In the genomic region with DNA sequence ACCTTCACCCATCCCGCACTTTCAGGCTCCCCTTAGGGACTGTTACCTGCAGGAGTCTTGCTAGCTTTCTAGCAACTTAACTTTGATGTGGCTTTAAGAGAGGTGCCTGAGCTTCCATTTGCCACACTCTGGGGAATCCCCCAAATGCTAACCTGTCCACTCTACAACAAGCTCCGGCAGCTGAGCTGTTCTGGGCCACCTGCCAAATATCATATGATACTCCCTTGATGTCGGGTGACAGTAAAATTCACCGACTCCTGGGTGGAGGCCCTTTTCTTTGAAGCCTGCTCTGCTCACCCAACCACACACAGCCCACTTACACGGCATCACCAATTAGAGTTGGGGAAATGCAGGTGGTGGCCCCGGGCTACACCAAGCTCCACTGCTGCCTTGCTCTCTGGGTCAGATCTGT, we compare ENCODE assay signal across 1 cellular context.
TF ChIP-seq lines count a peak whose summit lies in the region.

No MANE protein-coding gene starts in this region.

TF ChIP-seq in HepG2, 621 proteins besides CTCF, POLR2A, EP300 and RAD21 (continued from another document):
- TF ChIP-seq, protein P1, sequence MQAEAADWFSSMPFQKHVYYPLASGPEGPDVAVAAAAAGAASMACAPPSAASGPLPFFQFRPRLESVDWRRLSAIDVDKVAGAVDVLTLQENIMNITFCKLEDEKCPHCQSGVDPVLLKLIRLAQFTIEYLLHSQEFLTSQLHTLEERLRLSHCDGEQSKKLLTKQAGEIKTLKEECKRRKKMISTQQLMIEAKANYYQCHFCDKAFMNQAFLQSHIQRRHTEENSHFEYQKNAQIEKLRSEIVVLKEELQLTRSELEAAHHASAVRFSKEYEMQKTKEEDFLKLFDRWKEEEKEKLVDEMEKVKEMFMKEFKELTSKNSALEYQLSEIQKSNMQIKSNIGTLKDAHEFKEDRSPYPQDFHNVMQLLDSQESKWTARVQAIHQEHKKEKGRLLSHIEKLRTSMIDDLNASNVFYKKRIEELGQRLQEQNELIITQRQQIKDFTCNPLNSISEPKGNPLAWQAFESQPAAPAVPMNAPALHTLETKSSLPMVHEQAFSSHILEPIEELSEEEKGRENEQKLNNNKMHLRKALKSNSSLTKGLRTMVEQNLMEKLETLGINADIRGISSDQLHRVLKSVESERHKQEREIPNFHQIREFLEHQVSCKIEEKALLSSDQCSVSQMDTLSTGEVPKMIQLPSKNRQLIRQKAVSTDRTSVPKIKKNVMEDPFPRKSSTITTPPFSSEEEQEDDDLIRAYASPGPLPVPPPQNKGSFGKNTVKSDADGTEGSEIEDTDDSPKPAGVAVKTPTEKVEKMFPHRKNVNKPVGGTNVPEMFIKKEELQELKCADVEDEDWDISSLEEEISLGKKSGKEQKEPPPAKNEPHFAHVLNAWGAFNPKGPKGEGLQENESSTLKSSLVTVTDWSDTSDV (CRISPR knock-in tag; IDR thresholded peaks at IDR 0.05): no peak
- TF ChIP-seq ZNF225 (CRISPR knock-in tag; IDR thresholded peaks at IDR 0.05) (no peak), FOXK1 (CRISPR knock-in tag; IDR thresholded peaks at IDR 0.05; ENCODE audit: borderline replicate concordance, low read depth) (no peak), ZFX (CRISPR knock-in tag; IDR thresholded peaks at IDR 0.05; ENCODE audit: low read depth) (no peak), NFKB2 (CRISPR knock-in tag; IDR thresholded peaks at IDR 0.05; ENCODE audit: borderline replicate concordance) (no peak), ZBTB21 (CRISPR knock-in tag; IDR thresholded peaks at IDR 0.05) (no peak), ZNF207 (IDR thresholded peaks at IDR 0.05; ENCODE audit: borderline replicate concordance) (no peak), SOX13 (IDR thresholded peaks at IDR 0.05) (no peak), SOX13 (CRISPR knock-in tag; conservative IDR thresholded peaks at IDR 0.05 in 1 of 2, IDR thresholded peaks at IDR 0.05 in 1 of 2) (no peak), NCOR1 (IDR thresholded peaks at IDR 0.05; ENCODE audit: borderline replicate concordance, low read length) (no peak), ZNF44 (CRISPR knock-in tag; IDR thresholded peaks at IDR 0.05) (no peak), GATAD2A (CRISPR knock-in tag; IDR thresholded peaks at IDR 0.05) (no peak), XBP1 (CRISPR knock-in tag; IDR thresholded peaks at IDR 0.05) (no peak), ZNF550 (CRISPR knock-in tag; IDR thresholded peaks at IDR 0.05; ENCODE audit: borderline replicate concordance) (no peak), ZNF879 (CRISPR knock-in tag; IDR thresholded peaks at IDR 0.05) (no peak), MEF2D (CRISPR knock-in tag; IDR thresholded peaks at IDR 0.05) (no peak)
- TF ChIP-seq, protein P2, sequence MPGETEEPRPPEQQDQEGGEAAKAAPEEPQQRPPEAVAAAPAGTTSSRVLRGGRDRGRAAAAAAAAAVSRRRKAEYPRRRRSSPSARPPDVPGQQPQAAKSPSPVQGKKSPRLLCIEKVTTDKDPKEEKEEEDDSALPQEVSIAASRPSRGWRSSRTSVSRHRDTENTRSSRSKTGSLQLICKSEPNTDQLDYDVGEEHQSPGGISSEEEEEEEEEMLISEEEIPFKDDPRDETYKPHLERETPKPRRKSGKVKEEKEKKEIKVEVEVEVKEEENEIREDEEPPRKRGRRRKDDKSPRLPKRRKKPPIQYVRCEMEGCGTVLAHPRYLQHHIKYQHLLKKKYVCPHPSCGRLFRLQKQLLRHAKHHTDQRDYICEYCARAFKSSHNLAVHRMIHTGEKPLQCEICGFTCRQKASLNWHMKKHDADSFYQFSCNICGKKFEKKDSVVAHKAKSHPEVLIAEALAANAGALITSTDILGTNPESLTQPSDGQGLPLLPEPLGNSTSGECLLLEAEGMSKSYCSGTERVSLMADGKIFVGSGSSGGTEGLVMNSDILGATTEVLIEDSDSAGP (CRISPR knock-in tag; IDR thresholded peaks at IDR 0.05; ENCODE audit: borderline replicate concordance): no peak
